Comparison of ENCODE assay signal across 1 cellular context in genomic region chr16:2191446-2191706, GRCh38.
TF ChIP-seq lines count a peak whose summit lies in the region.

No MANE protein-coding gene starts in this region.

TF ChIP-seq in K562, 482 proteins besides CTCF, POLR2A, EP300 and RAD21:
- peak; percentile 12; the same call in 1 of the 2 replicates for TF ChIP-seq POLR2G (IDR thresholded peaks at IDR 0.05; ENCODE audit: low read depth, low read length)
- TF ChIP-seq CREB1 (IDR thresholded peaks at IDR 0.05), result no peak
- TF ChIP-seq CREB1 (CRISPR knock-in tag; IDR thresholded peaks at IDR 0.05), result no peak
